20 cellular contexts compared by ENCODE assay signal in the genomic region with DNA sequence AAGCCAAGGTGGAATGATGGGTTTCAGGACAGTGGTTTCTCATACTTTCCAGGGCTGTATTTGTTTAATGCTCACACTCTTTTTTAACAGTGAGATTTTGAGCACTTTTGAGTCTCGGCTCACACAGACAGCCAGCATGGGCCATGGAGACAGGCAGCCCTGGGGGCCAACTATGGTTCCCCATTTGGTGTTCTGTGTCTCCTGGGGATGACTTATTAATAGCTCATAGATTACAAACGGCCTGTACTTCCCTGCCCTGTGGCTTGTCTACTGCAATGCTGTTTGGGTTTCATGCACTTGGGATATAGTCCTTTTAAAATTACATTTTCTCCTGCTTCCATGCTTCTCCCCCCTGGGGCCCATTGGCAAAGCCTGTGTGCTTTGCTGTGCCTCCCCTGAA.
DNase-seq lines count a peak whose midpoint lies in the region; ATAC-seq and TF ChIP-seq lines count a peak whose summit lies in the region.
"Had no signal": no experiment of that assay in that cellular context is flagged by ENCODE, and none has a peak within 500 bp of the region (broad histone marks: within the 10 kb centered on the region; RNA-seq: fewer than 3 reads in every experiment).

No MANE protein-coding gene starts in this region.

- no peaks in the 10 kb centered on the region for H3K27me3 Mint-ChIP-seq in osteocyte (ENCODE audit: unreplicated experiment)

- no peaks in the 10 kb centered on the region for H3K36me3 ChIP-seq in BLaER1
- H3K36me3 ChIP-seq in heart right ventricle, result no peaks in the 10 kb centered on the region
- H3K36me3 ChIP-seq in Peyer's patch, result no peaks in the 10 kb centered on the region
- H3K36me3 ChIP-seq: BE2C, SJCRH30 had no signal

- H3K4me3 Mint-ChIP-seq in osteocyte (ENCODE audit: unreplicated experiment), result no peak overlapping the region
- H3K4me3 Mint-ChIP-seq: CD4-positive, alpha-beta T cell had no signal

- peak overlapping the region; percentile 88 for H3K27ac ChIP-seq in BLaER1
- H3K27ac ChIP-seq in heart right ventricle, result peak overlapping the region in 4 of 10 donors; percentile 10 to 50 (median 18)
- H3K27ac ChIP-seq in Peyer's patch, result no peak overlapping the region
- H3K27ac ChIP-seq: A549, SJCRH30 had no signal

- DNase-seq in NB4 (ENCODE audit: low read depth) (peak; percentile 49), heart right ventricle (no peak), osteocyte (ENCODE audit: extremely low spot score, unreplicated experiment) (no peak), Peyer's patch (no peak)
- DNase-seq in activated CD8-positive, alpha-beta memory T cell treated with anti-CD3 and anti-CD28 coated beads for 24 hours, result no peak
- DNase-seq: BE2C; CD4-positive, alpha-beta T cell; COR-L47; DMS79 treated with DMSO at 0.1 percent for 48 hours; NCI-H1105 treated with DMSO at 0.1 percent for 48 hours; NCI-H2029 treated with DMSO at 0.1 percent for 48 hours; NCI-H226; NCI-H510A treated with DMSO at 0.1 percent for 48 hours; NCI-H748 treated with DMSO at 0.1 percent for 48 hours; NK-92 treated with Interleukin-12 subunit alpha and Interleukin-12 subunit beta, amount 100 ng/mL, for 24 hours; SJCRH30 had no signal

- WGBS in heart right ventricle, 2 donors, result 37 to 41% methylated on average over 2 of the region's 2 CpGs

- H3K4me1 Mint-ChIP-seq in osteocyte (ENCODE audit: unreplicated experiment), result peaks cover 30% of the 10 kb centered on the region

- H3K9ac ChIP-seq in BLaER1, result peak overlapping the region; percentile 58

- H3K9me3 Mint-ChIP-seq in osteocyte (ENCODE audit: unreplicated experiment), result no peaks in the 10 kb centered on the region
- H3K9me3 Mint-ChIP-seq: CD4-positive, alpha-beta T cell had no signal

- H3K4me1 ChIP-seq in BLaER1 (peaks cover 79% of the 10 kb centered on the region), heart right ventricle (peaks cover 0 to 39% (median 19%) of the 10 kb centered on the region in 9 donors), Peyer's patch (no peaks in the 10 kb centered on the region)
- H3K4me1 ChIP-seq: A549, BE2C, SJCRH30 had no signal

- peak overlapping the region; percentile 2 for H3K27ac Mint-ChIP-seq in osteocyte (ENCODE audit: unreplicated experiment)
- H3K27ac Mint-ChIP-seq: CD4-positive, alpha-beta T cell had no signal

- no peaks in the 10 kb centered on the region for H4K20me1 ChIP-seq in BLaER1

- H3K9me3 ChIP-seq in BLaER1, result no peaks in the 10 kb centered on the region
- H3K9me3 ChIP-seq in heart right ventricle, result no peaks in the 10 kb centered on the region
- no peaks in the 10 kb centered on the region for H3K9me3 ChIP-seq in Peyer's patch
- H3K9me3 ChIP-seq: A549, BE2C, SJCRH30 had no signal

- H3K27me3 ChIP-seq in BLaER1, result no peaks in the 10 kb centered on the region
- H3K27me3 ChIP-seq in heart right ventricle, result peaks cover 0 to 8% (median 0%) of the 10 kb centered on the region in 7 donors
- H3K27me3 ChIP-seq in Peyer's patch, result no peaks in the 10 kb centered on the region
- H3K27me3 ChIP-seq: SJCRH30 had no signal

- ATAC-seq in heart right ventricle (peak in 6 of 8 donors; percentile 63 to 90 (median 84)), GM19455 (IDR thresholded peaks at IDR 0.05; ENCODE audit: unreplicated experiment) (no peak)
- ATAC-seq: A549, K562 had no signal

- peak overlapping the region; percentile 94 for H3K4me2 ChIP-seq in BLaER1
- H3K4me2 ChIP-seq: A549 had no signal

- TF ChIP-seq CTCF in NB4 (IDR thresholded peaks at IDR 0.05; ENCODE audit: low read depth, low read length) (no peak), heart right ventricle (IDR thresholded peaks at IDR 0.05) (no peak), osteocyte (IDR thresholded peaks at IDR 0.05) (no peak), Peyer's patch (IDR thresholded peaks at IDR 0.05) (no peak)

- H3K36me3 Mint-ChIP-seq in osteocyte (ENCODE audit: unreplicated experiment), result no peaks in the 10 kb centered on the region

- H3K4me3 ChIP-seq in BLaER1, result peak overlapping the region; percentile 51; the same call in 1 of the 2 replicates
- H3K4me3 ChIP-seq in NB4 (ENCODE audit: low read depth, low read length), result no peak overlapping the region
- no peak overlapping the region for H3K4me3 ChIP-seq in heart right ventricle
- no peak overlapping the region for H3K4me3 ChIP-seq in Peyer's patch
- H3K4me3 ChIP-seq: A549, K562, SJCRH30 had no signal

- intact Hi-C loops in heart right ventricle (cut with DNase I), result no loop called here

- TF ChIP-seq POLR2A in NB4 (IDR thresholded peaks at IDR 0.05; ENCODE audit: extremely low read depth, insufficient read length), result no peak
- TF ChIP-seq POLR2A in Peyer's patch (IDR thresholded peaks at IDR 0.05), result no peak
